1 cellular context compared by ENCODE assay signal in genomic region chr11:65500262-65501004, GRCh38.
TF ChIP-seq lines count a peak whose summit lies in the region.

No MANE protein-coding gene starts in this region.

TF ChIP-seq in WTC11, 78 proteins besides CTCF, POLR2A, EP300 and RAD21 (continued from another document):
- TF ChIP-seq, protein P1, sequence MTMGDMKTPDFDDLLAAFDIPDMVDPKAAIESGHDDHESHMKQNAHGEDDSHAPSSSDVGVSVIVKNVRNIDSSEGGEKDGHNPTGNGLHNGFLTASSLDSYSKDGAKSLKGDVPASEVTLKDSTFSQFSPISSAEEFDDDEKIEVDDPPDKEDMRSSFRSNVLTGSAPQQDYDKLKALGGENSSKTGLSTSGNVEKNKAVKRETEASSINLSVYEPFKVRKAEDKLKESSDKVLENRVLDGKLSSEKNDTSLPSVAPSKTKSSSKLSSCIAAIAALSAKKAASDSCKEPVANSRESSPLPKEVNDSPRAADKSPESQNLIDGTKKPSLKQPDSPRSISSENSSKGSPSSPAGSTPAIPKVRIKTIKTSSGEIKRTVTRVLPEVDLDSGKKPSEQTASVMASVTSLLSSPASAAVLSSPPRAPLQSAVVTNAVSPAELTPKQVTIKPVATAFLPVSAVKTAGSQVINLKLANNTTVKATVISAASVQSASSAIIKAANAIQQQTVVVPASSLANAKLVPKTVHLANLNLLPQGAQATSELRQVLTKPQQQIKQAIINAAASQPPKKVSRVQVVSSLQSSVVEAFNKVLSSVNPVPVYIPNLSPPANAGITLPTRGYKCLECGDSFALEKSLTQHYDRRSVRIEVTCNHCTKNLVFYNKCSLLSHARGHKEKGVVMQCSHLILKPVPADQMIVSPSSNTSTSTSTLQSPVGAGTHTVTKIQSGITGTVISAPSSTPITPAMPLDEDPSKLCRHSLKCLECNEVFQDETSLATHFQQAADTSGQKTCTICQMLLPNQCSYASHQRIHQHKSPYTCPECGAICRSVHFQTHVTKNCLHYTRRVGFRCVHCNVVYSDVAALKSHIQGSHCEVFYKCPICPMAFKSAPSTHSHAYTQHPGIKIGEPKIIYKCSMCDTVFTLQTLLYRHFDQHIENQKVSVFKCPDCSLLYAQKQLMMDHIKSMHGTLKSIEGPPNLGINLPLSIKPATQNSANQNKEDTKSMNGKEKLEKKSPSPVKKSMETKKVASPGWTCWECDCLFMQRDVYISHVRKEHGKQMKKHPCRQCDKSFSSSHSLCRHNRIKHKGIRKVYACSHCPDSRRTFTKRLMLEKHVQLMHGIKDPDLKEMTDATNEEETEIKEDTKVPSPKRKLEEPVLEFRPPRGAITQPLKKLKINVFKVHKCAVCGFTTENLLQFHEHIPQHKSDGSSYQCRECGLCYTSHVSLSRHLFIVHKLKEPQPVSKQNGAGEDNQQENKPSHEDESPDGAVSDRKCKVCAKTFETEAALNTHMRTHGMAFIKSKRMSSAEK (CRISPR knock-in tag; IDR thresholded peaks at IDR 0.05; ENCODE audit: borderline replicate concordance): peak; percentile 87
- no peak for TF ChIP-seq ETV6 (CRISPR knock-in tag; IDR thresholded peaks at IDR 0.05)
- TF ChIP-seq TCF7 (CRISPR knock-in tag; IDR thresholded peaks at IDR 0.05; ENCODE audit: low read depth): no peak
- TF ChIP-seq AR (CRISPR knock-in tag; IDR thresholded peaks at IDR 0.05): peak; percentile 69; the same call in 1 of the 2 replicates
- TF ChIP-seq, protein P2, sequence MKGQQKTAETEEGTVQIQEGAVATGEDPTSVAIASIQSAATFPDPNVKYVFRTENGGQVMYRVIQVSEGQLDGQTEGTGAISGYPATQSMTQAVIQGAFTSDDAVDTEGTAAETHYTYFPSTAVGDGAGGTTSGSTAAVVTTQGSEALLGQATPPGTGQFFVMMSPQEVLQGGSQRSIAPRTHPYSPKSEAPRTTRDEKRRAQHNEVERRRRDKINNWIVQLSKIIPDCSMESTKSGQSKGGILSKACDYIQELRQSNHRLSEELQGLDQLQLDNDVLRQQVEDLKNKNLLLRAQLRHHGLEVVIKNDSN (CRISPR knock-in tag; IDR thresholded peaks at IDR 0.05): no peak; the same call in 1 of the 2 replicates
- peak; percentile 57 for TF ChIP-seq PRRX2 (CRISPR knock-in tag; IDR thresholded peaks at IDR 0.05)
- TF ChIP-seq, protein P3, sequence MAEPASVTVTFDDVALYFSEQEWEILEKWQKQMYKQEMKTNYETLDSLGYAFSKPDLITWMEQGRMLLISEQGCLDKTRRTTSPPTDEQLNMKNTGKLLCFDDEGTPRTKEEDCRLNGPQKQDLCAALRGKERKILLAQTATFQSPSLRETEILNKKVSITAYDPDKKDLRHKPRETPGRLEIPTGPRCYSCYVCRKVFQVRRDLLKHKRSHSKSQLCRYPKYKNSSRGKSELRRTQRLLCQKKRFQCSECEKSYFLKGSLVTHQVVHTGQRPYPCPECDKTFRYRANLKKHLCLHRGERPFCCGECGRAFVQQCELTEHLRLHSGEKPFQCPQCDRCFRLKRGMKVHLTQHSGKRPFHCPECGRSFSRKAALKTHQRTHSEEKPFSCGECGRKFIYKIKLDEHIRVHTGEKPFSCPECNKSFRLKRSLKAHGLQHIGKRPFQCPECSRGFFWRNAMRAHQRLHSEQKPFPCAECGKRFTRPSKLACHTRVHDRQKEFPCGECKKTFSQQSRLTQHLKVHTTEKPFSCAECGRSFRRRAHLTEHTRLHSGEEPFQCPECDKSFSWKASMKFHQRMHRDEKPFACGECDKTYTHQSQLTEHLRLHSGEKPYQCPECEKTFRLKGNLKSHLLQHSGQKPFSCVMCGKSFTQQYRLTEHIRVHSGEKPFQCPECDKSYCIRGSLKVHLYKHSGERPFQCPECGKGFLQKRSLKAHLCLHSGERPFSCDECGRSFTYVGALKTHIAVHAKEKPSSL (CRISPR knock-in tag; conservative IDR thresholded peaks at IDR 0.05): no peak; the same call in 1 of the 2 replicates
- no peak for TF ChIP-seq SOX15 (CRISPR knock-in tag; IDR thresholded peaks at IDR 0.05)
- 0 out of 2 replicates have a peak, but pooled peaks have one; percentile 47 for TF ChIP-seq ZNF512 (CRISPR knock-in tag; IDR thresholded peaks at IDR 0.05; ENCODE audit: borderline replicate concordance)
- TF ChIP-seq CREB1 (CRISPR knock-in tag; IDR thresholded peaks at IDR 0.05): no peak
- no peak for TF ChIP-seq NFE2L1 (CRISPR knock-in tag; IDR thresholded peaks at IDR 0.05)
- no peak for TF ChIP-seq CREM (CRISPR knock-in tag; IDR thresholded peaks at IDR 0.05)
- TF ChIP-seq ARID4B (CRISPR knock-in tag; IDR thresholded peaks at IDR 0.05; ENCODE audit: borderline replicate concordance): peak; percentile 82
- peak; percentile 48; the same call in 1 of the 2 replicates for TF ChIP-seq NFATC4 (CRISPR knock-in tag; IDR thresholded peaks at IDR 0.05)
- TF ChIP-seq ZNF416 (CRISPR knock-in tag; IDR thresholded peaks at IDR 0.05): peak; percentile 38; the same call in 1 of the 2 replicates
- TF ChIP-seq JUN (CRISPR knock-in tag; IDR thresholded peaks at IDR 0.05): 0 out of 2 replicates have a peak, but pooled peaks have one; percentile 29
- TF ChIP-seq, protein P4, sequence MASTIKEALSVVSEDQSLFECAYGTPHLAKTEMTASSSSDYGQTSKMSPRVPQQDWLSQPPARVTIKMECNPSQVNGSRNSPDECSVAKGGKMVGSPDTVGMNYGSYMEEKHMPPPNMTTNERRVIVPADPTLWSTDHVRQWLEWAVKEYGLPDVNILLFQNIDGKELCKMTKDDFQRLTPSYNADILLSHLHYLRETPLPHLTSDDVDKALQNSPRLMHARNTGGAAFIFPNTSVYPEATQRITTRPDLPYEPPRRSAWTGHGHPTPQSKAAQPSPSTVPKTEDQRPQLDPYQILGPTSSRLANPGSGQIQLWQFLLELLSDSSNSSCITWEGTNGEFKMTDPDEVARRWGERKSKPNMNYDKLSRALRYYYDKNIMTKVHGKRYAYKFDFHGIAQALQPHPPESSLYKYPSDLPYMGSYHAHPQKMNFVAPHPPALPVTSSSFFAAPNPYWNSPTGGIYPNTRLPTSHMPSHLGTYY (CRISPR knock-in tag; IDR thresholded peaks at IDR 0.05): peak; percentile 80; the same call in 1 of the 2 replicates
- TF ChIP-seq, protein P5, sequence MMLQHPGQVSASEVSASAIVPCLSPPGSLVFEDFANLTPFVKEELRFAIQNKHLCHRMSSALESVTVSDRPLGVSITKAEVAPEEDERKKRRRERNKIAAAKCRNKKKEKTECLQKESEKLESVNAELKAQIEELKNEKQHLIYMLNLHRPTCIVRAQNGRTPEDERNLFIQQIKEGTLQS (CRISPR knock-in tag; conservative IDR thresholded peaks at IDR 0.05): no peak
- no peak for TF ChIP-seq ZNF423 (CRISPR knock-in tag; IDR thresholded peaks at IDR 0.05)
- TF ChIP-seq AFF4 (CRISPR knock-in tag; IDR thresholded peaks at IDR 0.05; ENCODE audit: borderline replicate concordance): no peak
- TF ChIP-seq, protein P6, sequence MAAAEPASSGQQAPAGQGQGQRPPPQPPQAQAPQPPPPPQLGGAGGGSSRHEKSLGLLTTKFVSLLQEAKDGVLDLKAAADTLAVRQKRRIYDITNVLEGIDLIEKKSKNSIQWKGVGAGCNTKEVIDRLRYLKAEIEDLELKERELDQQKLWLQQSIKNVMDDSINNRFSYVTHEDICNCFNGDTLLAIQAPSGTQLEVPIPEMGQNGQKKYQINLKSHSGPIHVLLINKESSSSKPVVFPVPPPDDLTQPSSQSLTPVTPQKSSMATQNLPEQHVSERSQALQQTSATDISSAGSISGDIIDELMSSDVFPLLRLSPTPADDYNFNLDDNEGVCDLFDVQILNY (CRISPR knock-in tag; IDR thresholded peaks at IDR 0.05): no peak
